In genomic region chr3:108566599-108566998, GRCh38 we compare ENCODE assay signal across 3 cellular contexts.
"Had no signal": no experiment of that assay in that cellular context is flagged by ENCODE, and none has a peak within 500 bp of the region (broad histone marks: within the 10 kb centered on the region; RNA-seq: fewer than 3 reads in every experiment).

No MANE protein-coding gene starts in this region.

- DNase-seq: GDM1, GF-D8 had no signal

- H3K4me3 ChIP-seq: GM12878 had no signal

- ATAC-seq: GM12878 had no signal
